17 cellular contexts compared by ENCODE assay signal in genomic region chr14:65696801-65697200, GRCh38.
A peak's percentile ranks its signal among the peaks of the same experiment; 100 is the strongest.
DNase-seq lines count a peak whose midpoint lies in the region; ATAC-seq and TF ChIP-seq lines count a peak whose summit lies in the region.
"Had no signal": no experiment of that assay in that cellular context is flagged by ENCODE, and none has a peak within 500 bp of the region (broad histone marks: within the 10 kb centered on the region; RNA-seq: fewer than 3 reads in every experiment).

No MANE protein-coding gene starts in this region.

- TF ChIP-seq CTCF in fibroblast of the aortic adventitia (IDR thresholded peaks at IDR 0.05; ENCODE audit: insufficient read depth, low read length), result no peak

- no peak overlapping the region for H3K27ac ChIP-seq in caudate nucleus (ENCODE audit: low read depth, low read length)
- H3K27ac ChIP-seq: BLaER1 treated with 17β-estradiol and CSF1 and Interleukin-3, amounts not matched to agents 10 nM and 100 nM; KMS-11; SK-N-MC had no signal

- DNase-seq in ELR (ENCODE audit: low read depth) (peak; percentile 24), OCI-M1 (lab: John Stamatoyannopoulos, UW) (peak; percentile 12), fibroblast of the aortic adventitia (ENCODE audit: low read depth) (peak; percentile 28), caudate nucleus (lab: John Stamatoyannopoulos, UW) (no peak), NCI-H510A treated with DMSO at 0.1 percent for 48 hours (lab: John Stamatoyannopoulos, UW) (no peak), GM19240 (ENCODE audit: insufficient read length, low spot score) (no peak)
- DNase-seq: DMS79 treated with DMSO at 0.1 percent for 48 hours, GF-D8, NCI-H1048, NCI-H146, NCI-H2081 treated with DMSO at 0.1 percent for 48 hours, NCI-H524 had no signal

- H3K4me3 ChIP-seq in fibroblast of the aortic adventitia (ENCODE audit: low read depth, low read length), result no peak overlapping the region
- H3K4me3 ChIP-seq: BLaER1 treated with 17β-estradiol and CSF1 and Interleukin-3, amounts not matched to agents 10 nM and 100 nM; SK-N-MC had no signal

- H3K36me3 Mint-ChIP-seq in stimulated activated memory B cell treated with anti-CD40 and anti-IgM and Interleukin-4, amounts not matched to agents 10 μg/mL and 1 μg/mL and 100 μg/mL, for 72 hours, result peaks cover 33% of the 10 kb centered on the region

- no peaks in the 10 kb centered on the region for H3K27me3 Mint-ChIP-seq in stimulated activated memory B cell treated with anti-CD40 and anti-IgM and Interleukin-4, amounts not matched to agents 10 μg/mL and 1 μg/mL and 100 μg/mL, for 72 hours

- H3K9me3 Mint-ChIP-seq in stimulated activated memory B cell treated with anti-CD40 and anti-IgM and Interleukin-4, amounts not matched to agents 10 μg/mL and 1 μg/mL and 100 μg/mL, for 72 hours, result no peaks in the 10 kb centered on the region

- peak overlapping the region; percentile 4 for H3K27ac Mint-ChIP-seq in stimulated activated memory B cell treated with anti-CD40 and anti-IgM and Interleukin-4, amounts not matched to agents 10 μg/mL and 1 μg/mL and 100 μg/mL, for 72 hours

- ATAC-seq in stimulated activated memory B cell treated with anti-CD40 and anti-IgM and Interleukin-4, amounts not matched to agents 10 μg/mL and 1 μg/mL and 100 μg/mL, for 72 hours, result no peak
- ATAC-seq: HepG2 had no signal

- H3K4me1 Mint-ChIP-seq in stimulated activated memory B cell treated with anti-CD40 and anti-IgM and Interleukin-4, amounts not matched to agents 10 μg/mL and 1 μg/mL and 100 μg/mL, for 72 hours, result peaks cover 19% of the 10 kb centered on the region

- no peak overlapping the region for H3K4me3 Mint-ChIP-seq in stimulated activated memory B cell treated with anti-CD40 and anti-IgM and Interleukin-4, amounts not matched to agents 10 μg/mL and 1 μg/mL and 100 μg/mL, for 72 hours

Comparison
In these comparisons a context has a peak if more than half of its experiments do, and no peak if none do; other contexts are left out.
1. DNase-seq: peak in ELR (single experiment), OCI-M1 (single experiment) and fibroblast of the aortic adventitia (single experiment); none in caudate nucleus (0 of 61), NCI-H510A treated with DMSO at 0.1 percent for 48 hours (single experiment) and GM19240 (single experiment).